8 cellular contexts compared by ENCODE assay signal in genomic region chr20:62302341-62303048, GRCh38. TPM values are rescaled to one million over a fixed set of nuclear protein-coding genes. Genes with fewer than 3 reads are reported as not detected.
DNase-seq lines count a peak whose midpoint lies in the region; ATAC-seq, FAIRE-seq and TF ChIP-seq lines count a peak whose summit lies in the region.

A gene with protein sequence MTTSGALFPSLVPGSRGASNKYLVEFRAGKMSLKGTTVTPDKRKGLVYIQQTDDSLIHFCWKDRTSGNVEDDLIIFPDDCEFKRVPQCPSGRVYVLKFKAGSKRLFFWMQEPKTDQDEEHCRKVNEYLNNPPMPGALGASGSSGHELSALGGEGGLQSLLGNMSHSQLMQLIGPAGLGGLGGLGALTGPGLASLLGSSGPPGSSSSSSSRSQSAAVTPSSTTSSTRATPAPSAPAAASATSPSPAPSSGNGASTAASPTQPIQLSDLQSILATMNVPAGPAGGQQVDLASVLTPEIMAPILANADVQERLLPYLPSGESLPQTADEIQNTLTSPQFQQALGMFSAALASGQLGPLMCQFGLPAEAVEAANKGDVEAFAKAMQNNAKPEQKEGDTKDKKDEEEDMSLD (plus strand): TSS chr20:62302997. CDS start chr20:62303569, 572 bp downstream.

- peak; percentile 96 for TF ChIP-seq CTCF in colonic mucosa (IDR thresholded peaks at IDR 0.05)

- H3K4me1 ChIP-seq in BLaER1 (peaks cover 41% of the 10 kb centered on the region), colonic mucosa (peaks cover 18% of the 10 kb centered on the region)

- H4K20me1 ChIP-seq in BLaER1 = peaks cover 45% of the 10 kb centered on the region

- ATAC-seq in HG03457 (IDR thresholded peaks at IDR 0.05; ENCODE audit: unreplicated experiment) (peak; percentile 81), left colon (peak; percentile 85)

- H3K4me3 ChIP-seq in BLaER1 (peak within 1 kb of the TSS; percentile 82), colonic mucosa (peak within 1 kb of the TSS; percentile 81)

- H3K9ac ChIP-seq in BLaER1 = peak within 1 kb of the TSS; percentile 92
- peak within 1 kb of the TSS; percentile 87 to 92 for H3K9ac ChIP-seq in colonic mucosa (ENCODE audit: low read depth in 2 of 2, low read length in 2 of 2)

- H3K27me3 ChIP-seq in BLaER1 = no peaks in the 10 kb centered on the region
- no peaks in the 10 kb centered on the region for H3K27me3 ChIP-seq in colonic mucosa

- peak within 1 kb of the TSS; percentile 90 for H3K27ac ChIP-seq in BLaER1
- peak within 1 kb of the TSS; percentile 89 for H3K27ac ChIP-seq in colonic mucosa

- H3K36me3 ChIP-seq in BLaER1 (peaks cover 41% of the 10 kb centered on the region), colonic mucosa (peaks cover 14% of the 10 kb centered on the region)

- FAIRE-seq in GM19239 (lab: Jason Lieb, UNC) = peak; percentile 52

- intact Hi-C loops in colonic mucosa (cut with DNase I) (loop anchor here (5.0 to 10.0 kb wide), 2 partner anchors 80 to 192 kb away; no protein-coding TSS in a partner anchor), left colon (cut with DNase I, micrococcal nuclease) (loop anchor here (10.0 kb wide), 1 partner anchor 82 kb away; the partner anchor contains the start of gene RPS21 (in 2 of the 2))

- peak within 1 kb of the TSS; percentile 98 for H3K4me2 ChIP-seq in BLaER1

- DNase-seq in GM19239 (ENCODE audit: insufficient read length, low spot score) = peak; percentile 100
- DNase-seq in NCI-H524 treated with DMSO at 0.1 percent for 48 hours (lab: John Stamatoyannopoulos, UW) = peak; percentile 61
- DNase-seq in activated CD4-positive, alpha-beta T cell treated with anti-CD3 and anti-CD28 coated beads for 48 hours = peak; percentile 97
- DNase-seq in colonic mucosa = peak; percentile 95
- DNase-seq in left colon = peak; percentile 92 to 95
- DNase-seq in stimulated activated CD4-positive, alpha-beta T cell treated with anti-CD3 and anti-CD28 coated beads, Interleukin-1b, Interleukin-23, amount 100 ng/mL, for 48 hours = peak; percentile 96

- no peaks in the 10 kb centered on the region for H3K9me3 ChIP-seq in BLaER1
- H3K9me3 ChIP-seq in colonic mucosa = no peaks in the 10 kb centered on the region

RNA-seq across cellular contexts. Expression of the gene that starts here (rescaled TPM):
- total RNA-seq in colonic mucosa = 100 to 1,000 TPM in 1 of 2 donors, 10 to 100 TPM in 1; 70.5 to 109 TPM
- 10 to 100 TPM; 67.2 to 73.1 TPM for total RNA-seq in left colon

Comparison
In these comparisons a context has a peak if more than half of its experiments do, and no peak if none do; other contexts are left out.
1. Peak in every context shown above with its lines: DNase-seq, ATAC-seq, H3K4me3 ChIP-seq and H3K27ac ChIP-seq.